ENCODE assay signal across 1 cellular context in the genomic region with DNA sequence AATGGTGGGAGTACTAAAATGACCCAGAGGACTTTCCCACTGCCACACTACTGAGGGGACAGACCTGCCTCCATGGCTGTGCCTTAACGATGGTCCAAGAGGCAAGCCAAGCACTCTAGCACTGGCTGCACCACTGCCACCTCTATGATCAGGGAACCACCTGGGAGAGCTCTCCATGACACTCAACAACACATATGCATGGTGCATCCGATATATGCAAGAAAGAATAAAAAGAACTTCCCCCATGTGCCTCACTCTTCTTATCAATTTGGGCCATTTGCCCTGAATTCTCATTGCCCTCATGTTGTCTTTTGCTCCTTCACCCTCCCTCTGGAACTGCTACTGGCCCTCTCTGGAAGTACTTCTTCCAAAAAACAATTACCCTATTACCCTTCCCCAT.
TF ChIP-seq lines count a peak whose summit lies in the region.

No MANE protein-coding gene starts in this region.

TF ChIP-seq in K562, 482 proteins besides CTCF, POLR2A, EP300 and RAD21 (continued from another document):
- no peak for TF ChIP-seq NCOR1 (IDR thresholded peaks at IDR 0.05)
TF ChIP-seq in K562: peak in this region for 3.
